28 cellular contexts compared by ENCODE assay signal in the genomic region with DNA sequence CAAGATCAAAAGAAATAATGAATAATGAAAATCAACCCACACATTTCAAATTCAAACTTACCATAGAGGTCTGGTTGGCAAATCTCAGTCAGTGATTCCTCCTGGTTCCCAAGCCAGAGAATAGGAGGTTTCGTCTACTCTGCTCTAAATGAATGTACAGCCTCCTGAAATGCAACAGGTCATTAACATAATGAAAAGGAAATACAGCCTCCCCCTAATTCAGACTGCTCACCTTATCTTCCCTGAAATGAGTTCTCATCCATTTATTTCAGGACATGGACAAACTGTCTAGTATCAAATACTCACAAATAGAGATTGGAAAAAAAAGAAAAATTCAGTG. TPM values are rescaled to one million over a fixed set of nuclear protein-coding genes. Genes with fewer than 3 reads are reported as not detected.
DNase-seq lines count a peak whose midpoint lies in the region; ATAC-seq and TF ChIP-seq lines count a peak whose summit lies in the region.
"Had no signal": no experiment of that assay in that cellular context is flagged by ENCODE, and none has a peak within 500 bp of the region (broad histone marks: within the 10 kb centered on the region; RNA-seq: fewer than 3 reads in every experiment).

No MANE protein-coding gene starts in this region.

- ATAC-seq in PC-3, result 0 out of 2 replicates have a peak, but pooled peaks have one; percentile 11
- ATAC-seq in stimulated activated naive CD8-positive, alpha-beta T cell treated with anti-CD3 and anti-CD28 coated beads, Interleukin-15, Interleukin-2, amounts not matched to agents 100 U/mL and 50 U/mL, for 24 hours, result peak; percentile 52
- ATAC-seq: activated CD8-positive, alpha-beta memory T cell treated with anti-CD3 and anti-CD28 coated beads, Interleukin-2, amount 10 ng/mL, durations not matched to agents 7 days and 5 days; Panc1; right lobe of liver had no signal

- peak overlapping the region; percentile 87 for H3K27ac Mint-ChIP-seq in activated naive CD4-positive, alpha-beta T cell treated with anti-CD3 and anti-CD28 coated beads for 36 hours
- peak overlapping the region; percentile 91 for H3K27ac Mint-ChIP-seq in activated naive CD8-positive, alpha-beta T cell

- no TSS peak for BruUV-seq in PC-3 (replicated peaks; lab: Mats Ljungman, UMichigan)

- intact Hi-C loops in activated naive CD4-positive, alpha-beta T cell treated with anti-CD3 and anti-CD28 coated beads for 36 hours (cut with micrococcal nuclease), result loop anchor here (2.0 kb wide), 1 partner anchor 174 kb away; no protein-coding TSS in a partner anchor
- intact Hi-C loops in PC-3 (cut with micrococcal nuclease), result loop anchor here (5.0 kb wide), 2 partner anchors 160 to 185 kb away; a partner anchor contains a TSS

- no peak overlapping the region for H3K27ac ChIP-seq in PC-3 (ENCODE audit: low read length)
- H3K27ac ChIP-seq in suprapubic skin, result no peak overlapping the region
- H3K27ac ChIP-seq: ascending aorta; BLaER1 treated with 17β-estradiol and CSF1 and Interleukin-3, amounts not matched to agents 10 nM and 100 nM; parathyroid adenoma; right lobe of liver; testis had no signal

- H3F3A ChIP-seq in PC-3 (ENCODE audit: low read length, unreplicated experiment), result no peaks in the 10 kb centered on the region

- H3K27me3 Mint-ChIP-seq in activated naive CD4-positive, alpha-beta T cell treated with anti-CD3 and anti-CD28 coated beads for 36 hours (ENCODE audit: low read depth), result no peaks in the 10 kb centered on the region
- no peaks in the 10 kb centered on the region for H3K27me3 Mint-ChIP-seq in activated naive CD8-positive, alpha-beta T cell
- H3K27me3 Mint-ChIP-seq: activated CD8-positive, alpha-beta memory T cell treated with anti-CD3 and anti-CD28 coated beads, Interleukin-2, amount 10 ng/mL, durations not matched to agents 7 days and 5 days had no signal

- no peak overlapping the region for H3K4me2 ChIP-seq in PC-3 (ENCODE audit: low read length)
- H3K4me2 ChIP-seq: BLaER1 treated with 17β-estradiol and CSF1 and Interleukin-3, amounts not matched to agents 10 nM and 100 nM had no signal

- 76% methylated on average over 1 of the region's 1 CpG for WGBS in suprapubic skin

- H3K9me3 ChIP-seq in PC-3 (ENCODE audit: low read length) (no peaks in the 10 kb centered on the region), suprapubic skin (no peaks in the 10 kb centered on the region)
- H3K9me3 ChIP-seq: ascending aorta; BLaER1 treated with 17β-estradiol and CSF1 and Interleukin-3, amounts not matched to agents 10 nM and 100 nM; MG63; right lobe of liver; testis had no signal

- no peak overlapping the region for H2AFZ ChIP-seq in PC-3 (ENCODE audit: low read length)
- H2AFZ ChIP-seq: parathyroid adenoma had no signal

- no peak for TF ChIP-seq POLR2A in suprapubic skin (IDR thresholded peaks at IDR 0.05)

- no peak overlapping the region for H3K9ac ChIP-seq in PC-3 (ENCODE audit: low read length)
- H3K9ac ChIP-seq: BLaER1 treated with 17β-estradiol and CSF1 and Interleukin-3, amounts not matched to agents 10 nM and 100 nM; parathyroid adenoma had no signal

- no peaks in the 10 kb centered on the region for H3K9me2 ChIP-seq in PC-3 (replicated peaks; ENCODE audit: low read length)

- peaks cover 86% of the 10 kb centered on the region for H3K4me1 Mint-ChIP-seq in activated naive CD4-positive, alpha-beta T cell treated with anti-CD3 and anti-CD28 coated beads for 36 hours (ENCODE audit: low read depth)
- peaks cover 76% of the 10 kb centered on the region for H3K4me1 Mint-ChIP-seq in activated naive CD8-positive, alpha-beta T cell (ENCODE audit: low read depth)

- H3K36me3 Mint-ChIP-seq in activated naive CD4-positive, alpha-beta T cell treated with anti-CD3 and anti-CD28 coated beads for 36 hours (ENCODE audit: low read depth), result no peaks in the 10 kb centered on the region
- peaks cover 4% of the 10 kb centered on the region for H3K36me3 Mint-ChIP-seq in activated naive CD8-positive, alpha-beta T cell

- CTCF ChIA-PET in activated naive CD4-positive, alpha-beta T cell treated with anti-CD3 and anti-CD28 coated beads for 36 hours (lab: Charles Lee), result interaction anchor here (1.3 to 10.6 kb wide), 4 partner anchors 10 to 183 kb away, joined by 3 to 142 read pairs (median 32); a partner anchor contains a TSS
- CTCF ChIA-PET in PC-3 (lab: Charles Lee), result no interaction called here

- no peaks in the 10 kb centered on the region for H3K79me2 ChIP-seq in PC-3 (ENCODE audit: low read length)
- H3K79me2 ChIP-seq: parathyroid adenoma had no signal

- TF ChIP-seq CTCF in PC-3 (conservative IDR thresholded peaks at IDR 0.05; ENCODE audit: low read depth, low read length) (no peak), suprapubic skin (IDR thresholded peaks at IDR 0.05) (no peak)

- no peak for TF ChIP-seq EP300 in suprapubic skin (IDR thresholded peaks at IDR 0.05)

- H3K36me3 ChIP-seq in PC-3 (ENCODE audit: low read depth, low read length) (no peaks in the 10 kb centered on the region), suprapubic skin (no peaks in the 10 kb centered on the region)
- H3K36me3 ChIP-seq: ascending aorta; BLaER1 treated with 17β-estradiol and CSF1 and Interleukin-3, amounts not matched to agents 10 nM and 100 nM; MG63; right lobe of liver had no signal

- peaks cover 19% of the 10 kb centered on the region for H3K4me1 ChIP-seq in PC-3 (ENCODE audit: insufficient read depth, low read length)
- H3K4me1 ChIP-seq in suprapubic skin, result no peaks in the 10 kb centered on the region
- H3K4me1 ChIP-seq: ascending aorta, parathyroid adenoma, testis had no signal

- no peaks in the 10 kb centered on the region for H4K20me1 ChIP-seq in PC-3 (ENCODE audit: low read length)
- H4K20me1 ChIP-seq: BLaER1 treated with 17β-estradiol and CSF1 and Interleukin-3, amounts not matched to agents 10 nM and 100 nM had no signal

- H3K9me3 Mint-ChIP-seq in activated naive CD4-positive, alpha-beta T cell treated with anti-CD3 and anti-CD28 coated beads for 36 hours, result no peaks in the 10 kb centered on the region
- no peaks in the 10 kb centered on the region for H3K9me3 Mint-ChIP-seq in activated naive CD8-positive, alpha-beta T cell (ENCODE audit: low read depth)
- H3K9me3 Mint-ChIP-seq: neural crest cell had no signal

- H3K27me3 ChIP-seq in PC-3 (ENCODE audit: low read length) (no peaks in the 10 kb centered on the region), suprapubic skin (peaks cover 3% of the 10 kb centered on the region)
- H3K27me3 ChIP-seq: ascending aorta; BLaER1 treated with 17β-estradiol and CSF1 and Interleukin-3, amounts not matched to agents 10 nM and 100 nM; MG63; right lobe of liver; testis had no signal

- POLR2A ChIA-PET in PC-3 (lab: Charles Lee; ENCODE audit: unreplicated experiment), result no interaction called here

- DNase-seq in activated naive CD4-positive, alpha-beta T cell treated with anti-CD3 and anti-CD28 coated beads for 36 hours, result no peak
- no peak for DNase-seq in activated naive CD4-positive, alpha-beta T cell treated with anti-CD3 and anti-CD28 coated beads, Interleukin-2, amount 50 U/mL, for 16 hours
- DNase-seq in PC-3 (no peak), HPDE6-E6E7 (ENCODE audit: extremely low spot score) (no peak), suprapubic skin (ENCODE audit: low spot score in 2 of 2) (no peak), T1000 (lab: John Stamatoyannopoulos, UW) (no peak)
- no peak for DNase-seq in stimulated activated naive CD8-positive, alpha-beta T cell treated with anti-CD3 and anti-CD28 coated beads, Interleukin-15, Interleukin-2, amounts not matched to agents 100 U/mL and 50 U/mL, for 24 hours
- DNase-seq: activated CD8-positive, alpha-beta memory T cell treated with anti-CD3 and anti-CD28 coated beads, Interleukin-2, amount 10 ng/mL, durations not matched to agents 7 days and 5 days; activated gamma-delta T cell; central memory CD4-positive, alpha-beta T cell; dermis blood vessel endothelial cell; DND-41; KBM-7; MG63; NCI-H2029; NCI-H524 treated with DMSO at 0.1 percent for 48 hours; NK-92 treated with Interleukin-12 subunit alpha and Interleukin-12 subunit beta, amount 100 ng/mL, for 24 hours; right lobe of liver; SHP77 treated with DMSO at 0.1 percent for 48 hours; stimulated activated CD4-positive, alpha-beta T cell treated with anti-CD3 and anti-CD28 coated beads, Interleukin-2, amount 100 ng/mL, for 48 hours; testis had no signal

- H3K4me3 Mint-ChIP-seq in activated naive CD4-positive, alpha-beta T cell treated with anti-CD3 and anti-CD28 coated beads for 36 hours, result peak overlapping the region; percentile 68
- H3K4me3 Mint-ChIP-seq in activated naive CD8-positive, alpha-beta T cell, result peak overlapping the region; percentile 69
- H3K4me3 Mint-ChIP-seq: activated CD8-positive, alpha-beta memory T cell treated with anti-CD3 and anti-CD28 coated beads, Interleukin-2, amount 10 ng/mL, durations not matched to agents 7 days and 5 days; neural crest cell had no signal

- H3K4me3 ChIP-seq in PC-3 (ENCODE audit: low read length) (no peak overlapping the region), suprapubic skin (no peak overlapping the region)
- H3K4me3 ChIP-seq: ascending aorta; BLaER1 treated with 17β-estradiol and CSF1 and Interleukin-3, amounts not matched to agents 10 nM and 100 nM; lung; MG63; right lobe of liver; testis had no signal

RNA-seq across cellular contexts. Expression of a gene that starts 43.4 kb away (rescaled TPM):
- 100 to 1,000 TPM; 599 to 610 TPM for total RNA-seq in activated naive CD4-positive, alpha-beta T cell treated with anti-CD3 and anti-CD28 coated beads for 36 hours
- total RNA-seq in PC-3 (2014; rRNA removed), result 0.26 TPM in 1 of 2 replicates, not detected in the other
- total RNA-seq in suprapubic skin, result 1 to 10 TPM; 2.1 to 9.6 (median 6.1) TPM
- total RNA-seq: dermis blood vessel endothelial cell had no signal

Comparison
In these comparisons a context has a peak if more than half of its experiments do, and no peak if none do; other contexts are left out.
1. RNA of a gene that starts 43.4 kb away (total RNA-seq): 599 to 610 TPM in activated naive CD4-positive, alpha-beta T cell treated with anti-CD3 and anti-CD28 coated beads for 36 hours; 2.1 to 9.6 TPM in suprapubic skin and 0.26 TPM in PC-3; every median in the first group is over 10 times any median in the second.